34 cellular contexts compared by ENCODE assay signal in genomic region chrX:1667566-1667965, GRCh38. TPM values are rescaled to one million over a fixed set of nuclear protein-coding genes. Genes with fewer than 3 reads are reported as not detected.
"Had no signal": no experiment of that assay in that cellular context is flagged by ENCODE, and none has a peak within 500 bp of the region (broad histone marks: within the 10 kb centered on the region; RNA-seq: fewer than 3 reads in every experiment).

No MANE protein-coding gene starts in this region.

- H3K36me3 ChIP-seq: brain microvascular endothelial cell, esophagus squamous epithelium, gastroesophageal sphincter, heart right ventricle had no signal

- H3K4me1 ChIP-seq: esophagus squamous epithelium, gastroesophageal sphincter, heart right ventricle had no signal

- H3K9me3 Mint-ChIP-seq: activated CD4-positive, alpha-beta memory T cell treated with anti-CD3 and anti-CD28 coated beads for 36 hours; activated CD4-positive, alpha-beta T cell treated with anti-CD3 and anti-CD28 coated beads, Interleukin-2, amount 10 ng/mL, durations not matched to agents 24 days and 14 days; activated naive CD4-positive, alpha-beta T cell treated with anti-CD3 and anti-CD28 coated beads for 36 hours; activated naive CD4-positive, alpha-beta T cell treated with anti-CD3 and anti-CD28 coated beads, Interleukin-2, amount 50 U/mL, for 24 hours; activated T-helper 1 cell treated with anti-CD3 and anti-CD28 coated beads, Interleukin-12 subunit alpha, Interleukin-12 subunit beta, Interleukin-2, Interleukin-4 antibody, amounts not matched to agents 30 ng/mL and 10 ng/mL and 1 ng/mL, durations not matched to agents 14 hours and 24 hours and 36 hours; central memory CD8-positive, alpha-beta T cell; effector memory CD8-positive, alpha-beta T cell had no signal

- ATAC-seq: activated CD4-positive, alpha-beta T cell treated with anti-CD3 and anti-CD28 coated beads for 36 hours; activated CD8-positive, alpha-beta memory T cell treated with anti-CD3 and anti-CD28 coated beads, Interleukin-2, amount 10 ng/mL, durations not matched to agents 7 days and 5 days; activated CD8-positive, alpha-beta T cell treated with anti-CD3 and anti-CD28 coated beads, Interleukin-2, amount 10 ng/mL, durations not matched to agents 7 days and 5 days; effector memory CD8-positive, alpha-beta T cell; gastroesophageal sphincter; heart right ventricle had no signal

- H3K27me3 ChIP-seq: brain microvascular endothelial cell, esophagus squamous epithelium, gastroesophageal sphincter, heart right ventricle had no signal

- DNase-seq: activated CD4-positive, alpha-beta memory T cell treated with anti-CD3 and anti-CD28 coated beads for 36 hours; activated CD4-positive, alpha-beta T cell treated with anti-CD3 and anti-CD28 coated beads for 36 hours; activated CD4-positive, alpha-beta T cell treated with anti-CD3 and anti-CD28 coated beads, Interleukin-2, amount 10 ng/mL, durations not matched to agents 24 days and 14 days; activated CD4-positive, CD25-positive, alpha-beta regulatory T cell; activated CD4-positive, CD25-positive, alpha-beta regulatory T cell treated with anti-CD3 and anti-CD28 coated beads, Interleukin-2, amount 50 U/mL, for 72 hours; activated CD8-positive, alpha-beta memory T cell treated with anti-CD3 and anti-CD28 coated beads, Interleukin-2, amount 10 ng/mL, durations not matched to agents 7 days and 5 days; activated CD8-positive, alpha-beta memory T cell treated with anti-CD3 and anti-CD28 coated beads, Interleukin-2, amount 50 U/mL, for 4 hours; activated CD8-positive, alpha-beta T cell treated with anti-CD3 and anti-CD28 coated beads, Interleukin-2, amount 10 ng/mL, durations not matched to agents 7 days and 5 days; activated naive CD4-positive, alpha-beta T cell treated with anti-CD3 and anti-CD28 coated beads for 36 hours; activated naive CD8-positive, alpha-beta T cell treated with anti-CD3 and anti-CD28 coated beads, Interleukin-2, amount 10 ng/mL, durations not matched to agents 7 days and 5 days; activated T-cell treated with anti-CD3 and anti-CD28 coated beads, Interleukin-2, amount 50 U/mL, for 1 hour; activated T-cell treated with anti-CD3 and anti-CD28 coated beads, Interleukin-2, amount 50 U/mL, for 48 hours; amniotic stem cell; anterior cingulate cortex; brain microvascular endothelial cell; cortex of kidney; dermis blood vessel endothelial cell; effector CD4-positive, alpha-beta T cell; effector memory CD8-positive, alpha-beta T cell; erythroblast; esophagus squamous epithelium; foreskin melanocyte; heart right ventricle; T-helper 1 cell; T-helper 2 cell had no signal

- H3K9me3 ChIP-seq: esophagus squamous epithelium had no signal

- H3K27me3 Mint-ChIP-seq: activated CD4-positive, alpha-beta memory T cell treated with anti-CD3 and anti-CD28 coated beads for 36 hours; activated CD4-positive, alpha-beta T cell treated with anti-CD3 and anti-CD28 coated beads for 36 hours; activated CD4-positive, alpha-beta T cell treated with anti-CD3 and anti-CD28 coated beads, Interleukin-2, amount 10 ng/mL, durations not matched to agents 24 days and 14 days; activated CD8-positive, alpha-beta memory T cell treated with anti-CD3 and anti-CD28 coated beads, Interleukin-2, amount 10 ng/mL, durations not matched to agents 7 days and 5 days; activated naive CD4-positive, alpha-beta T cell treated with anti-CD3 and anti-CD28 coated beads, Interleukin-2, amount 50 U/mL, for 24 hours; activated naive CD8-positive, alpha-beta T cell treated with anti-CD3 and anti-CD28 coated beads, Interleukin-2, amount 10 ng/mL, durations not matched to agents 7 days and 5 days; central memory CD8-positive, alpha-beta T cell; effector memory CD8-positive, alpha-beta T cell had no signal

- H3K4me1 Mint-ChIP-seq: activated naive CD4-positive, alpha-beta T cell treated with anti-CD3 and anti-CD28 coated beads, Interleukin-2, amount 50 U/mL, for 24 hours had no signal

- H3K4me3 Mint-ChIP-seq: activated CD4-positive, alpha-beta memory T cell treated with anti-CD3 and anti-CD28 coated beads for 36 hours; activated CD4-positive, alpha-beta T cell treated with anti-CD3 and anti-CD28 coated beads for 36 hours; activated CD4-positive, alpha-beta T cell treated with anti-CD3 and anti-CD28 coated beads, Interleukin-2, amount 10 ng/mL, durations not matched to agents 24 days and 14 days; activated CD8-positive, alpha-beta memory T cell treated with anti-CD3 and anti-CD28 coated beads, Interleukin-2, amount 10 ng/mL, durations not matched to agents 7 days and 5 days; activated CD8-positive, alpha-beta T cell treated with anti-CD3 and anti-CD28 coated beads, Interleukin-2, amount 10 ng/mL, durations not matched to agents 7 days and 5 days; activated naive CD4-positive, alpha-beta T cell treated with anti-CD3 and anti-CD28 coated beads for 36 hours; activated naive CD4-positive, alpha-beta T cell treated with anti-CD3 and anti-CD28 coated beads, Interleukin-2, amount 50 U/mL, for 24 hours; activated naive CD8-positive, alpha-beta T cell treated with anti-CD3 and anti-CD28 coated beads, Interleukin-2, amount 10 ng/mL, durations not matched to agents 7 days and 5 days; activated T-helper 1 cell treated with anti-CD3 and anti-CD28 coated beads, Interleukin-12 subunit alpha, Interleukin-12 subunit beta, Interleukin-2, Interleukin-4 antibody, amounts not matched to agents 30 ng/mL and 10 ng/mL and 1 ng/mL, durations not matched to agents 14 hours and 24 hours and 36 hours; central memory CD8-positive, alpha-beta T cell; effector memory CD8-positive, alpha-beta T cell had no signal

- H3K27ac Mint-ChIP-seq: activated CD4-positive, alpha-beta memory T cell treated with anti-CD3 and anti-CD28 coated beads for 36 hours; activated CD4-positive, alpha-beta T cell treated with anti-CD3 and anti-CD28 coated beads for 36 hours; activated CD4-positive, alpha-beta T cell treated with anti-CD3 and anti-CD28 coated beads, Interleukin-2, amount 10 ng/mL, durations not matched to agents 24 days and 14 days; activated CD8-positive, alpha-beta memory T cell treated with anti-CD3 and anti-CD28 coated beads, Interleukin-2, amount 10 ng/mL, durations not matched to agents 7 days and 5 days; activated CD8-positive, alpha-beta T cell treated with anti-CD3 and anti-CD28 coated beads, Interleukin-2, amount 10 ng/mL, durations not matched to agents 7 days and 5 days; activated naive CD4-positive, alpha-beta T cell treated with anti-CD3 and anti-CD28 coated beads for 36 hours; activated naive CD4-positive, alpha-beta T cell treated with anti-CD3 and anti-CD28 coated beads, Interleukin-2, amount 50 U/mL, for 24 hours; activated naive CD8-positive, alpha-beta T cell treated with anti-CD3 and anti-CD28 coated beads, Interleukin-2, amount 10 ng/mL, durations not matched to agents 7 days and 5 days; activated T-helper 1 cell treated with anti-CD3 and anti-CD28 coated beads, Interleukin-12 subunit alpha, Interleukin-12 subunit beta, Interleukin-2, Interleukin-4 antibody, amounts not matched to agents 30 ng/mL and 10 ng/mL and 1 ng/mL, durations not matched to agents 14 hours and 24 hours and 36 hours had no signal

- H3K4me3 ChIP-seq: esophagus squamous epithelium, gastroesophageal sphincter, heart right ventricle had no signal

- H3K27ac ChIP-seq: brain microvascular endothelial cell, esophagus squamous epithelium, gastroesophageal sphincter, heart right ventricle had no signal

RNA-seq across cellular contexts. Expression of gene ASMT, which starts 52.7 kb away (rescaled TPM):
- total RNA-seq: activated naive CD4-positive, alpha-beta T cell treated with anti-CD3 and anti-CD28 coated beads for 36 hours; activated naive CD8-positive, alpha-beta T cell treated with anti-CD3 and anti-CD28 coated beads, Interleukin-2, amount 10 ng/mL, durations not matched to agents 7 days and 5 days; activated T-helper 1 cell treated with anti-CD3 and anti-CD28 coated beads, Interleukin-12 subunit alpha, Interleukin-12 subunit beta, Interleukin-2, Interleukin-4 antibody, amounts not matched to agents 30 ng/mL and 10 ng/mL and 1 ng/mL, durations not matched to agents 14 hours and 24 hours and 36 hours; astrocyte; cardiac septum; dermis blood vessel endothelial cell; esophagus squamous epithelium; fibroblast of lung; fibroblast of villous mesenchyme; glomerular endothelial cell; heart right ventricle had no signal
